1 cellular context compared by ENCODE assay signal in the genomic region with DNA sequence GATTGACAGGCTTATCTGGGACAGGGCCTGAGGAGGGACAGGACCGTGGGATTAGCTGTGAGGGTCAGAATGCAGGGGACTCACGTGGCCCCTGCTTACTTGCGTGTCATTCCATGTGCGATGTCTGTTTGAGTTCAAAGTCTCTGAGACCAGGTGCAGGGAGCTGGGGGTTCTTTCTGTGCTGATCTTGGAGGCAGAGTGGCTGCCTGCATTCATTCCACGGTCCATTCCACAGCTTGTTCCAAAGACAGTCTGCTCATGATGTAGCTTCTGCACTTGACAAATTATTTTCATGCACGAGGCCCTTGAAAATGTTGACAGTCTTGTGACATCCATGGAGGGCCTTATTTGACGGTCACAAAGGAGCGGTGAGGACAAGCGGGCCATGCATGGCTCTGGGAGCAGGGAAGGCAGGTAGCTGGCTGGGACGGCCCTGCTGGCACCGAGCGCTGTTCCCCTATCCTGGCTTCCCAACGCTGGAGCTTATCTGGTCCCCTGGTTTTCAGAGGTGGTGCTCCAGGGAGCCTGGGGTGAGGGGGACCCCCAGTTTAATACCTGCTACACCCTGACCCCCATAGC.
TF ChIP-seq lines count a peak whose summit lies in the region.

No MANE protein-coding gene starts in this region.

TF ChIP-seq in HepG2, 621 proteins besides CTCF, POLR2A, EP300 and RAD21 (continued from another document and continues in another):
- TF ChIP-seq, protein P1, sequence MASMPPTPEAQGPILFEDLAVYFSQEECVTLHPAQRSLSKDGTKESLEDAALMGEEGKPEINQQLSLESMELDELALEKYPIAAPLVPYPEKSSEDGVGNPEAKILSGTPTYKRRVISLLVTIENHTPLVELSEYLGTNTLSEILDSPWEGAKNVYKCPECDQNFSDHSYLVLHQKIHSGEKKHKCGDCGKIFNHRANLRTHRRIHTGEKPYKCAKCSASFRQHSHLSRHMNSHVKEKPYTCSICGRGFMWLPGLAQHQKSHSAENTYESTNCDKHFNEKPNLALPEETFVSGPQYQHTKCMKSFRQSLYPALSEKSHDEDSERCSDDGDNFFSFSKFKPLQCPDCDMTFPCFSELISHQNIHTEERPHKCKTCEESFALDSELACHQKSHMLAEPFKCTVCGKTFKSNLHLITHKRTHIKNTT (CRISPR knock-in tag; IDR thresholded peaks at IDR 0.05), result no peak
- TF ChIP-seq HES4 (CRISPR knock-in tag; IDR thresholded peaks at IDR 0.05; ENCODE audit: borderline replicate concordance) (peak; percentile 87; the same call in 1 of the 2 replicates), ZNF749 (CRISPR knock-in tag; IDR thresholded peaks at IDR 0.05; ENCODE audit: borderline replicate concordance) (peak; percentile 77; the same call in 1 of the 2 replicates), TARDBP (CRISPR knock-in tag; IDR thresholded peaks at IDR 0.05) (peak; percentile 80; the same call in 1 of the 2 replicates), ZMAT3 (CRISPR knock-in tag; conservative IDR thresholded peaks at IDR 0.05) (peak; percentile 64), ADNP (CRISPR knock-in tag; IDR thresholded peaks at IDR 0.05) (no peak), STAT6 (CRISPR knock-in tag; IDR thresholded peaks at IDR 0.05; ENCODE audit: borderline replicate concordance) (no peak), ZNF792 (CRISPR knock-in tag; IDR thresholded peaks at IDR 0.05) (peak; percentile 93), NR2F2 (IDR thresholded peaks at IDR 0.05; ENCODE audit: borderline replicate concordance, low read depth) (peak; percentile 31; the same call in 1 of the 2 replicates), PRMT3 (CRISPR knock-in tag; IDR thresholded peaks at IDR 0.05; ENCODE audit: borderline replicate concordance, low read depth) (0 out of 2 replicates have a peak, but pooled peaks have one; percentile 86), MED8 (CRISPR knock-in tag; IDR thresholded peaks at IDR 0.05; ENCODE audit: insufficient replicate concordance) (peak; percentile 81), SIN3A (IDR thresholded peaks at IDR 0.05; ENCODE audit: borderline replicate concordance, low read depth, low read length) (peak; percentile 83; the same call in 1 of the 2 replicates), NFIC (IDR thresholded peaks at IDR 0.05; ENCODE audit: low read length) (no peak; the same call in 1 of the 2 replicates), KDM4B (CRISPR knock-in tag; IDR thresholded peaks at IDR 0.05) (peak; percentile 76), PRDM4 (CRISPR knock-in tag; IDR thresholded peaks at IDR 0.05; ENCODE audit: borderline replicate concordance) (no peak), RBM22 (optimal IDR thresholded peaks at IDR 0.05; ENCODE audit: low read length) (no peak), SALL1 (CRISPR knock-in tag; IDR thresholded peaks at IDR 0.05) (peak; percentile 97), ZFP90 (CRISPR knock-in tag; IDR thresholded peaks at IDR 0.05; ENCODE audit: borderline replicate concordance) (0 out of 2 replicates have a peak, but pooled peaks have one; percentile 69), ZNF547 (CRISPR knock-in tag; IDR thresholded peaks at IDR 0.05) (peak; percentile 54; the same call in 1 of the 2 replicates), ZNF772 (CRISPR knock-in tag; IDR thresholded peaks at IDR 0.05) (peak; percentile 74), ZNF569 (CRISPR knock-in tag; IDR thresholded peaks at IDR 0.05; ENCODE audit: borderline replicate concordance) (peak; percentile 55; the same call in 1 of the 2 replicates), ZNF644 (CRISPR knock-in tag; IDR thresholded peaks at IDR 0.05; ENCODE audit: low read depth) (peak; percentile 78), POLR2G (IDR thresholded peaks at IDR 0.05; ENCODE audit: low read depth, low read length) (peak; percentile 94), ZNF747 (CRISPR knock-in tag; IDR thresholded peaks at IDR 0.05; ENCODE audit: borderline replicate concordance) (no peak; the same call in 1 of the 2 replicates), ZFX (CRISPR knock-in tag; IDR thresholded peaks at IDR 0.05; ENCODE audit: low read depth) (peak; percentile 78), CC2D1A (CRISPR knock-in tag; IDR thresholded peaks at IDR 0.05) (peak; percentile 48; the same call in 1 of the 2 replicates), FOXK1 (CRISPR knock-in tag; IDR thresholded peaks at IDR 0.05; ENCODE audit: borderline replicate concordance, low read depth) (peak; percentile 75; the same call in 1 of the 2 replicates), THRA (CRISPR knock-in tag; IDR thresholded peaks at IDR 0.05; ENCODE audit: borderline replicate concordance) (peak; percentile 87), NFATC3 (CRISPR knock-in tag; IDR thresholded peaks at IDR 0.05) (no peak), ZNF550 (CRISPR knock-in tag; IDR thresholded peaks at IDR 0.05; ENCODE audit: borderline replicate concordance) (no peak), HIVEP1 (CRISPR knock-in tag; IDR thresholded peaks at IDR 0.05) (peak; percentile 48; the same call in 1 of the 2 replicates), ZNF343 (CRISPR knock-in tag; IDR thresholded peaks at IDR 0.05) (peak; percentile 96), ZSCAN20 (CRISPR knock-in tag; IDR thresholded peaks at IDR 0.05; ENCODE audit: borderline replicate concordance) (peak; percentile 62; the same call in 1 of the 2 replicates), ZNF773 (CRISPR knock-in tag; IDR thresholded peaks at IDR 0.05; ENCODE audit: borderline replicate concordance) (no peak), ZNF841 (CRISPR knock-in tag; IDR thresholded peaks at IDR 0.05; ENCODE audit: borderline replicate concordance) (peak; percentile 75; the same call in 1 of the 2 replicates), ZSCAN29 (CRISPR knock-in tag; conservative IDR thresholded peaks at IDR 0.05) (peak; percentile 74), KLF9 (CRISPR knock-in tag; IDR thresholded peaks at IDR 0.05; ENCODE audit: low read depth) (peak; percentile 86; the same call in 1 of the 2 replicates), RAD51 (IDR thresholded peaks at IDR 0.05; ENCODE audit: borderline replicate concordance) (no peak), HNF4A (CRISPR knock-in tag; IDR thresholded peaks at IDR 0.05) (peak; percentile 99), ZC3H4 (CRISPR knock-in tag; IDR thresholded peaks at IDR 0.05; ENCODE audit: borderline replicate concordance) (peak; percentile 70; the same call in 1 of the 2 replicates), SMYD3 (CRISPR knock-in tag; IDR thresholded peaks at IDR 0.05) (peak; percentile 86), ZNF281 (CRISPR knock-in tag; IDR thresholded peaks at IDR 0.05; ENCODE audit: borderline replicate concordance) (peak; percentile 75), ZFYVE20 (CRISPR knock-in tag; IDR thresholded peaks at IDR 0.05; ENCODE audit: borderline replicate concordance, low read depth) (no peak; the same call in 1 of the 2 replicates), ZNF761 (CRISPR knock-in tag; conservative IDR thresholded peaks at IDR 0.05) (peak; percentile 83; the same call in 1 of the 2 replicates), MAX (IDR thresholded peaks at IDR 0.05) (peak; percentile 99), ZNF30 (CRISPR knock-in tag; IDR thresholded peaks at IDR 0.05) (peak; percentile 12; the same call in 1 of the 2 replicates)
- TF ChIP-seq, protein P2, sequence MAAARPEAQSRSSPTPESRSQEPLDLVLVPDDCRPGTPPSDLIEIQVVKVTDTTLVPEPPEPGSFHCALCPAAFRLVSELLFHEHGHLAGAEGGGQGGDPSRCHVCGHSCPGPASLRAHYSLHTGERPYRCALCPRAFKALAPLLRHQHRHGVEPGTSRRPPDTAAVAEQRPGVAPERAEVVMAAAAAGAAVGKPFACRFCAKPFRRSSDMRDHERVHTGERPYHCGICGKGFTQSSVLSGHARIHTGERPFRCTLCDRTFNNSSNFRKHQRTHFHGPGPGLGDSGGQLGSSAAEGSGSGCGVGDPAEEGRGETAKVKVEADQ (CRISPR knock-in tag; IDR thresholded peaks at IDR 0.05; ENCODE audit: borderline replicate concordance), result peak; percentile 9; the same call in 1 of the 2 replicates
- TF ChIP-seq, protein P3, sequence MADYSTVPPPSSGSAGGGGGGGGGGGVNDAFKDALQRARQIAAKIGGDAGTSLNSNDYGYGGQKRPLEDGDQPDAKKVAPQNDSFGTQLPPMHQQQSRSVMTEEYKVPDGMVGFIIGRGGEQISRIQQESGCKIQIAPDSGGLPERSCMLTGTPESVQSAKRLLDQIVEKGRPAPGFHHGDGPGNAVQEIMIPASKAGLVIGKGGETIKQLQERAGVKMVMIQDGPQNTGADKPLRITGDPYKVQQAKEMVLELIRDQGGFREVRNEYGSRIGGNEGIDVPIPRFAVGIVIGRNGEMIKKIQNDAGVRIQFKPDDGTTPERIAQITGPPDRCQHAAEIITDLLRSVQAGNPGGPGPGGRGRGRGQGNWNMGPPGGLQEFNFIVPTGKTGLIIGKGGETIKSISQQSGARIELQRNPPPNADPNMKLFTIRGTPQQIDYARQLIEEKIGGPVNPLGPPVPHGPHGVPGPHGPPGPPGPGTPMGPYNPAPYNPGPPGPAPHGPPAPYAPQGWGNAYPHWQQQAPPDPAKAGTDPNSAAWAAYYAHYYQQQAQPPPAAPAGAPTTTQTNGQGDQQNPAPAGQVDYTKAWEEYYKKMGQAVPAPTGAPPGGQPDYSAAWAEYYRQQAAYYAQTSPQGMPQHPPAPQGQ (CRISPR knock-in tag; IDR thresholded peaks at IDR 0.05; ENCODE audit: borderline replicate concordance), result no peak
- TF ChIP-seq, protein P4, sequence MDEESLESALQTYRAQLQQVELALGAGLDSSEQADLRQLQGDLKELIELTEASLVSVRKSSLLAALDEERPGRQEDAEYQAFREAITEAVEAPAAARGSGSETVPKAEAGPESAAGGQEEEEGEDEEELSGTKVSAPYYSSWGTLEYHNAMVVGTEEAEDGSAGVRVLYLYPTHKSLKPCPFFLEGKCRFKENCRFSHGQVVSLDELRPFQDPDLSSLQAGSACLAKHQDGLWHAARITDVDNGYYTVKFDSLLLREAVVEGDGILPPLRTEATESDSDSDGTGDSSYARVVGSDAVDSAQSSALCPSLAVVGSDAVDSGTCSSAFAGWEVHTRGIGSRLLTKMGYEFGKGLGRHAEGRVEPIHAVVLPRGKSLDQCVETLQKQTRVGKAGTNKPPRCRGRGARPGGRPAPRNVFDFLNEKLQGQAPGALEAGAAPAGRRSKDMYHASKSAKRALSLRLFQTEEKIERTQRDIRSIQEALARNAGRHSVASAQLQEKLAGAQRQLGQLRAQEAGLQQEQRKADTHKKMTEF (CRISPR knock-in tag; IDR thresholded peaks at IDR 0.05), result peak; percentile 62
